In the genomic region with DNA sequence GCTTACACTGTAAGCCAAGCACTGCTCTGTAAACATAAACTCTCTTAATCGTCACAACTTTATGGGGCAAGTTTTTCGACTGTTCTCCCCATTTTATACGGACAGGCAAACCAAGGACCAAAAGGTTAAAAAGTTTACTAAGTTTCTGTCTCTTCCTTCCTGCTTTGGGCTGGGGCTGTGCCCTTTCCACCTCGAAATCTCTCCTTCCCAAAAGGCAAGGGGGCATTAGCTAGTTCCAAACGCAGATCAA, we compare ENCODE assay signal across 9 cellular contexts. TPM values are rescaled to one million over a fixed set of nuclear protein-coding genes. Genes with fewer than 3 reads are reported as not detected.
DNase-seq lines count a peak whose midpoint lies in the region; ATAC-seq and TF ChIP-seq lines count a peak whose summit lies in the region.
"Had no signal": no experiment of that assay in that cellular context is flagged by ENCODE, and none has a peak within 500 bp of the region (broad histone marks: within the 10 kb centered on the region; RNA-seq: fewer than 3 reads in every experiment).

No MANE protein-coding gene starts in this region.

- DNase-seq in HL-60 (ENCODE audit: low read depth in 1 of 2, low spot score in 1 of 2) = no peak
- DNase-seq in stimulated activated naive B cell treated with anti-CD40 and anti-IgM and Interleukin-4, amounts not matched to agents 10 μg/mL and 1 μg/mL and 100 μg/mL, for 72 hours = no peak
- DNase-seq in HPDE6-E6E7 (ENCODE audit: extremely low spot score) = no peak
- DNase-seq in GM13977 (ENCODE audit: low spot score) = no peak
- DNase-seq in HuH-7.5 (ENCODE audit: low spot score) = no peak
- no peak for DNase-seq in SHP77 treated with DMSO at 0.1 percent for 48 hours (lab: John Stamatoyannopoulos, UW)

- in situ Hi-C loops in GM13977 (cut with MboI; ENCODE audit: low pct_unique_long_range_greater_than_20kb, low sequenced_read_pairs, unreplicated experiment) = loop anchor here (5.0 kb wide), 1 partner anchor 43 kb away; a partner anchor contains a TSS

- H3K36me3 Mint-ChIP-seq in activated T-helper 17 cell treated with anti-CD3 and anti-CD28 coated beads, Interleukin-2, amount 50 U/mL, for 72 hours (ENCODE audit: low read depth) = peaks cover 55% of the 10 kb centered on the region
- peaks cover 36 to 51% of the 10 kb centered on the region in 2 donors for H3K36me3 Mint-ChIP-seq in stimulated activated naive B cell treated with anti-CD40 and anti-IgM and Interleukin-4, amounts not matched to agents 10 μg/mL and 1 μg/mL and 100 μg/mL, for 72 hours

- H3K27me3 ChIP-seq in HL-60 (ENCODE audit: insufficient read depth, poor library complexity, severe bottlenecking) (no peaks in the 10 kb centered on the region), iPS-18a (ENCODE audit: control insufficient read depth, insufficient read depth, low read length) (no peaks in the 10 kb centered on the region)

- H3K9me3 ChIP-seq in iPS-18a (ENCODE audit: control insufficient read depth, low read depth, low read length) = no peaks in the 10 kb centered on the region

- H3K36me3 ChIP-seq in iPS-18a (ENCODE audit: control insufficient read depth, low read depth, low read length) = no peaks in the 10 kb centered on the region

- H3K4me1 ChIP-seq in iPS-18a (ENCODE audit: control insufficient read depth, low read depth, low read length) = peaks cover 15% of the 10 kb centered on the region

- no peak for ATAC-seq in activated T-helper 17 cell treated with anti-CD3 and anti-CD28 coated beads, Interleukin-2, amount 50 U/mL, for 72 hours (replicated peaks)
- no peak for ATAC-seq in stimulated activated naive B cell treated with anti-CD40 and anti-IgM and Interleukin-4, amounts not matched to agents 10 μg/mL and 1 μg/mL and 100 μg/mL, for 72 hours (replicated peaks)

- H3K4me3 ChIP-seq in HL-60 (replicated peaks; ENCODE audit: insufficient read depth, low read length) (peak overlapping the region; percentile 73), iPS-18a (ENCODE audit: low read length) (peak overlapping the region; percentile 87)

- peaks cover 13% of the 10 kb centered on the region for H3K4me1 Mint-ChIP-seq in activated T-helper 17 cell treated with anti-CD3 and anti-CD28 coated beads, Interleukin-2, amount 50 U/mL, for 72 hours
- H3K4me1 Mint-ChIP-seq in stimulated activated naive B cell treated with anti-CD40 and anti-IgM and Interleukin-4, amounts not matched to agents 10 μg/mL and 1 μg/mL and 100 μg/mL, for 72 hours = peaks cover 42 to 63% of the 10 kb centered on the region in 2 donors

- peak overlapping the region; percentile 95 for H3K4me3 Mint-ChIP-seq in activated T-helper 17 cell treated with anti-CD3 and anti-CD28 coated beads, Interleukin-2, amount 50 U/mL, for 72 hours
- peak overlapping the region; percentile 95 to 96 for H3K4me3 Mint-ChIP-seq in stimulated activated naive B cell treated with anti-CD40 and anti-IgM and Interleukin-4, amounts not matched to agents 10 μg/mL and 1 μg/mL and 100 μg/mL, for 72 hours

- TF ChIP-seq CTCF in HL-60 (IDR thresholded peaks at IDR 0.05; ENCODE audit: insufficient read depth, low read length) (no peak), GM13977 (IDR thresholded peaks at IDR 0.05; ENCODE audit: extremely low read depth, insufficient read depth, missing control alignments) (no peak)

- H3K27ac Mint-ChIP-seq in activated T-helper 17 cell treated with anti-CD3 and anti-CD28 coated beads, Interleukin-2, amount 50 U/mL, for 72 hours = peak overlapping the region; percentile 100
- H3K27ac Mint-ChIP-seq in stimulated activated naive B cell treated with anti-CD40 and anti-IgM and Interleukin-4, amounts not matched to agents 10 μg/mL and 1 μg/mL and 100 μg/mL, for 72 hours = peak overlapping the region; percentile 98

- peak overlapping the region; percentile 26 for H3K9ac ChIP-seq in iPS-18a (ENCODE audit: low read length)

- no peaks in the 10 kb centered on the region for H3K27me3 Mint-ChIP-seq in activated T-helper 17 cell treated with anti-CD3 and anti-CD28 coated beads, Interleukin-2, amount 50 U/mL, for 72 hours
- H3K27me3 Mint-ChIP-seq in stimulated activated naive B cell treated with anti-CD40 and anti-IgM and Interleukin-4, amounts not matched to agents 10 μg/mL and 1 μg/mL and 100 μg/mL, for 72 hours = peaks cover 0 to 4% of the 10 kb centered on the region in 2 donors

- no peaks in the 10 kb centered on the region for H3K9me3 Mint-ChIP-seq in activated T-helper 17 cell treated with anti-CD3 and anti-CD28 coated beads, Interleukin-2, amount 50 U/mL, for 72 hours
- no peaks in the 10 kb centered on the region for H3K9me3 Mint-ChIP-seq in stimulated activated naive B cell treated with anti-CD40 and anti-IgM and Interleukin-4, amounts not matched to agents 10 μg/mL and 1 μg/mL and 100 μg/mL, for 72 hours

- H3K27ac ChIP-seq in HL-60 (replicated peaks) (peak overlapping the region; percentile 96), iPS-18a (ENCODE audit: low read length) (no peak overlapping the region)

RNA-seq across cellular contexts. Expression of a gene that starts 2.2 kb away (rescaled TPM):
- 100 to 1,000 TPM; 177 to 324 TPM for total RNA-seq in activated T-helper 17 cell treated with anti-CD3 and anti-CD28 coated beads, Interleukin-2, amount 50 U/mL, for 72 hours

RNA-seq across cellular contexts. Expression of a gene that starts 4.9 kb away (rescaled TPM):
- total RNA-seq in activated T-helper 17 cell treated with anti-CD3 and anti-CD28 coated beads, Interleukin-2, amount 50 U/mL, for 72 hours = 1 to 10 TPM; 1.1 to 1.3 TPM

RNA-seq across cellular contexts. Expression of a gene that starts 43.7 kb away (rescaled TPM):
- total RNA-seq in activated T-helper 17 cell treated with anti-CD3 and anti-CD28 coated beads, Interleukin-2, amount 50 U/mL, for 72 hours = 100 to 1,000 TPM; 176 to 252 TPM

RNA-seq across cellular contexts. Expression of a gene that starts 53.0 kb away (rescaled TPM):
- total RNA-seq in activated T-helper 17 cell treated with anti-CD3 and anti-CD28 coated beads, Interleukin-2, amount 50 U/mL, for 72 hours = 1 to 10 TPM in 1 of 2 donors, under 1 TPM in 1; 0.95 to 1.4 TPM
- total RNA-seq: subcutaneous adipose tissue had no signal
